26 cellular contexts compared by ENCODE assay signal in the genomic region with DNA sequence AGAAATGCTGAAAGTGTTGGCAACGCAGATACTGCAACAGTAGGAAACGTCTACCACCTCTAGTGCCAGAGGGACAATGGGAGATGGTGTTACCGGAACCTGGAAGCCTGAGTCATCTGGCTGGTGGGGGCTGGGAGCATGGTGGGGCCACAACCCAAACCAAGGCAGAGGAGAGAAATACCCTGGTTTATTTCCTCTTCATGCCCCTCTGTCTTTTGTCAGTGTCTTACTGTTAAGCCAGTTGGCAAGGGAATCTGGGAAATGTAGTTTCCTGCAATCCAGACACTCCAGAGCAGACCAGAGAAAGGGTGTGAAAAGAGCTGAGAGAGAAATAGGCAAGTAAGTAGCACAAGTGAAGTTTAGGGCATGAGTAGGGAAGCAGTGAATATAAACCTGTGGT. TPM values are rescaled to one million over a fixed set of nuclear protein-coding genes. Genes with fewer than 3 reads are reported as not detected.
DNase-seq lines count a peak whose midpoint lies in the region; ATAC-seq, FAIRE-seq and TF ChIP-seq lines count a peak whose summit lies in the region.
"Had no signal": no experiment of that assay in that cellular context is flagged by ENCODE, and none has a peak within 500 bp of the region (broad histone marks: within the 10 kb centered on the region; RNA-seq: fewer than 3 reads in every experiment).

No MANE protein-coding gene starts in this region.

- H3K27ac ChIP-seq in A549 (no peak overlapping the region), GM23338 (ENCODE audit: low read depth) (no peak overlapping the region)
- H3K27ac ChIP-seq: BLaER1 treated with 17β-estradiol and CSF1 and Interleukin-3, amounts not matched to agents 10 nM and 100 nM; KMS-11; Peyer's patch; SK-N-MC had no signal

- no peak overlapping the region for H2AFZ ChIP-seq in GM23338

- 0 out of 2 replicates have a peak, but pooled peaks cover 2% of the 10 kb centered on the region for H3K9me2 ChIP-seq in GM23338 (ENCODE audit: insufficient read depth)

- no peaks in the 10 kb centered on the region; the same call in 2 of the 3 replicates for H3K4me1 Mint-ChIP-seq in GM23338

- H3K9me3 Mint-ChIP-seq in GM23338 = no peaks in the 10 kb centered on the region
- H3K9me3 Mint-ChIP-seq: CD8-positive, alpha-beta T cell had no signal

- DNase-seq in A549 (ENCODE audit: low read depth in 1 of 2, low spot score in 1 of 2) = no peak
- peak; percentile 40 for DNase-seq in GM23338 (ENCODE audit: low spot score)
- DNase-seq in dermis blood vessel endothelial cell = peak; percentile 48
- peak; percentile 33 to 74 for DNase-seq in lung microvascular endothelial cell (ENCODE audit: low read depth in 2 of 2)
- no peak for DNase-seq in stimulated activated CD4-positive, alpha-beta T cell treated with anti-CD3 and anti-CD28 coated beads, Interleukin-4, amount 100 ng/mL, for 4 hours
- DNase-seq in cortex of kidney (lab: John Stamatoyannopoulos, UW) = no peak
- DNase-seq: AML-193; Caco-2; CD8-positive, alpha-beta T cell; EL; GF-D8; H7; IMR-90; MM.1S; NCI-H2029; NCI-H446 treated with DMSO at 0.1 percent for 48 hours; NCI-H526; NCI-H82; Peyer's patch; SIG-M5; SW 1271 had no signal

- no peak overlapping the region for H3K4me3 Mint-ChIP-seq in GM23338
- H3K4me3 Mint-ChIP-seq: CD8-positive, alpha-beta T cell had no signal

- no peak for TF ChIP-seq POLR2A in A549 (IDR thresholded peaks at IDR 0.05; ENCODE audit: low read length)

- H3K4me3 ChIP-seq in A549 (no peak overlapping the region), GM23338 (no peak overlapping the region)
- H3K4me3 ChIP-seq: BLaER1 treated with 17β-estradiol and CSF1 and Interleukin-3, amounts not matched to agents 10 nM and 100 nM; Peyer's patch; SK-N-MC had no signal

- no peak for FAIRE-seq in A549 (lab: Jason Lieb, UNC)
- FAIRE-seq: GM12892 had no signal

- WGBS in A549 (ENCODE audit: missing lambda C conversion rate) = 79% methylated on average over 3 of the region's 3 CpGs

- H3K4me1 ChIP-seq in A549 (no peaks in the 10 kb centered on the region), GM23338 (ENCODE audit: insufficient read depth) (no peaks in the 10 kb centered on the region)
- H3K4me1 ChIP-seq: BLaER1 treated with 17β-estradiol and CSF1 and Interleukin-3, amounts not matched to agents 10 nM and 100 nM; Caco-2; Peyer's patch had no signal

- peaks cover 18% of the 10 kb centered on the region for H3K36me3 Mint-ChIP-seq in GM23338 (ENCODE audit: low read depth)

- H3K4me2 ChIP-seq in A549 (no peak overlapping the region), GM23338 (no peak overlapping the region)
- H3K4me2 ChIP-seq: BLaER1 treated with 17β-estradiol and CSF1 and Interleukin-3, amounts not matched to agents 10 nM and 100 nM; KMS-11 had no signal

- POLR2A ChIA-PET in A549 (lab: Yijun Ruan, JAX) = interaction anchor here (0.8 kb wide), 1 partner anchor 15 kb away, joined by 3 read pairs; the partner anchor contains the start of gene DNTTIP2

- no peak for TF ChIP-seq RAD21 in A549 (conservative IDR thresholded peaks at IDR 0.05 in 1 of 2, IDR thresholded peaks at IDR 0.05 in 1 of 2)

- no peaks in the 10 kb centered on the region for H3K27me3 ChIP-seq in GM23338 (ENCODE audit: insufficient read depth)
- H3K27me3 ChIP-seq: BLaER1 treated with 17β-estradiol and CSF1 and Interleukin-3, amounts not matched to agents 10 nM and 100 nM; Peyer's patch had no signal

- TF ChIP-seq CTCF in A549 (IDR thresholded peaks at IDR 0.05) (no peak), GM23338 (conservative IDR thresholded peaks at IDR 0.05; ENCODE audit: low read depth in 2 of 2) (no peak)

- H3K27me3 Mint-ChIP-seq in GM23338 (ENCODE audit: insufficient read depth, low read depth, poor library complexity) = no peaks in the 10 kb centered on the region

- no peaks in the 10 kb centered on the region for H4K20me1 ChIP-seq in GM23338 (replicated peaks; ENCODE audit: insufficient read depth)

- CTCF ChIA-PET in A549 (lab: Yijun Ruan, JAX) = interaction anchor here (0.9 kb wide), 1 partner anchor 11 kb away, joined by 3 read pairs; no protein-coding TSS in a partner anchor

- ATAC-seq in A549 = peak; percentile 38 to 46; a peak in 4 of 6 replicates
- peak; percentile 58 for ATAC-seq in GM23338
- no peak for ATAC-seq in GM21381 (IDR thresholded peaks at IDR 0.05; ENCODE audit: unreplicated experiment)
- ATAC-seq: CD8-positive, alpha-beta T cell had no signal

- H3K27ac Mint-ChIP-seq in GM23338 = no peak overlapping the region
- H3K27ac Mint-ChIP-seq: CD8-positive, alpha-beta T cell had no signal

- TF ChIP-seq EP300 in A549 (IDR thresholded peaks at IDR 0.05) = no peak

- peaks cover 3% of the 10 kb centered on the region; the same call in 1 of the 2 replicates for H3K36me3 ChIP-seq in GM23338 (ENCODE audit: insufficient read depth)

- no peaks in the 10 kb centered on the region for H3K79me2 ChIP-seq in GM23338 (replicated peaks; ENCODE audit: insufficient read depth)

- H3K9me3 ChIP-seq in A549 = no peaks in the 10 kb centered on the region
- H3K9me3 ChIP-seq: BLaER1 treated with 17β-estradiol and CSF1 and Interleukin-3, amounts not matched to agents 10 nM and 100 nM; Caco-2; Peyer's patch had no signal

- H3F3A ChIP-seq in GM23338 (replicated peaks; ENCODE audit: low read depth) = no peaks in the 10 kb centered on the region

TF ChIP-seq in A549, 52 proteins besides CTCF, POLR2A, EP300 and RAD21:
- no peak for TF ChIP-seq HOXB13 (CRISPR knock-in tag; IDR thresholded peaks at IDR 0.05; ENCODE audit: low read depth)
- no peak for TF ChIP-seq FOSB (CRISPR knock-in tag; IDR thresholded peaks at IDR 0.05)
- no peak for TF ChIP-seq CHD4 (IDR thresholded peaks at IDR 0.05; ENCODE audit: borderline replicate concordance)
- TF ChIP-seq TP53 (CRISPR knock-in tag; IDR thresholded peaks at IDR 0.05) = no peak

TF ChIP-seq in GM23338, 12 proteins besides CTCF, POLR2A, EP300 and RAD21 (continues in another document):
- no peak for TF ChIP-seq EZH2phosphoT487 (IDR thresholded peaks at IDR 0.05; ENCODE audit: unreplicated experiment)
- TF ChIP-seq, protein P1, sequence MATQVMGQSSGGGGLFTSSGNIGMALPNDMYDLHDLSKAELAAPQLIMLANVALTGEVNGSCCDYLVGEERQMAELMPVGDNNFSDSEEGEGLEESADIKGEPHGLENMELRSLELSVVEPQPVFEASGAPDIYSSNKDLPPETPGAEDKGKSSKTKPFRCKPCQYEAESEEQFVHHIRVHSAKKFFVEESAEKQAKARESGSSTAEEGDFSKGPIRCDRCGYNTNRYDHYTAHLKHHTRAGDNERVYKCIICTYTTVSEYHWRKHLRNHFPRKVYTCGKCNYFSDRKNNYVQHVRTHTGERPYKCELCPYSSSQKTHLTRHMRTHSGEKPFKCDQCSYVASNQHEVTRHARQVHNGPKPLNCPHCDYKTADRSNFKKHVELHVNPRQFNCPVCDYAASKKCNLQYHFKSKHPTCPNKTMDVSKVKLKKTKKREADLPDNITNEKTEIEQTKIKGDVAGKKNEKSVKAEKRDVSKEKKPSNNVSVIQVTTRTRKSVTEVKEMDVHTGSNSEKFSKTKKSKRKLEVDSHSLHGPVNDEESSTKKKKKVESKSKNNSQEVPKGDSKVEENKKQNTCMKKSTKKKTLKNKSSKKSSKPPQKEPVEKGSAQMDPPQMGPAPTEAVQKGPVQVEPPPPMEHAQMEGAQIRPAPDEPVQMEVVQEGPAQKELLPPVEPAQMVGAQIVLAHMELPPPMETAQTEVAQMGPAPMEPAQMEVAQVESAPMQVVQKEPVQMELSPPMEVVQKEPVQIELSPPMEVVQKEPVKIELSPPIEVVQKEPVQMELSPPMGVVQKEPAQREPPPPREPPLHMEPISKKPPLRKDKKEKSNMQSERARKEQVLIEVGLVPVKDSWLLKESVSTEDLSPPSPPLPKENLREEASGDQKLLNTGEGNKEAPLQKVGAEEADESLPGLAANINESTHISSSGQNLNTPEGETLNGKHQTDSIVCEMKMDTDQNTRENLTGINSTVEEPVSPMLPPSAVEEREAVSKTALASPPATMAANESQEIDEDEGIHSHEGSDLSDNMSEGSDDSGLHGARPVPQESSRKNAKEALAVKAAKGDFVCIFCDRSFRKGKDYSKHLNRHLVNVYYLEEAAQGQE (IDR thresholded peaks at IDR 0.05; ENCODE audit: unreplicated experiment) = no peak
- TF ChIP-seq STAT1 (IDR thresholded peaks at IDR 0.05; ENCODE audit: unreplicated experiment) = no peak
- no peak for TF ChIP-seq EZH2 (IDR thresholded peaks at IDR 0.05; ENCODE audit: low read depth, unreplicated experiment)
- TF ChIP-seq, protein P2, sequence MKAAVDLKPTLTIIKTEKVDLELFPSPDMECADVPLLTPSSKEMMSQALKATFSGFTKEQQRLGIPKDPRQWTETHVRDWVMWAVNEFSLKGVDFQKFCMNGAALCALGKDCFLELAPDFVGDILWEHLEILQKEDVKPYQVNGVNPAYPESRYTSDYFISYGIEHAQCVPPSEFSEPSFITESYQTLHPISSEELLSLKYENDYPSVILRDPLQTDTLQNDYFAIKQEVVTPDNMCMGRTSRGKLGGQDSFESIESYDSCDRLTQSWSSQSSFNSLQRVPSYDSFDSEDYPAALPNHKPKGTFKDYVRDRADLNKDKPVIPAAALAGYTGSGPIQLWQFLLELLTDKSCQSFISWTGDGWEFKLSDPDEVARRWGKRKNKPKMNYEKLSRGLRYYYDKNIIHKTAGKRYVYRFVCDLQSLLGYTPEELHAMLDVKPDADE (IDR thresholded peaks at IDR 0.05) = no peak
- TF ChIP-seq NANOG (IDR thresholded peaks at IDR 0.05; ENCODE audit: borderline replicate concordance) = no peak
- no peak for TF ChIP-seq CREB1 (CRISPR knock-in tag; IDR thresholded peaks at IDR 0.05; ENCODE audit: low read depth)

RNA-seq across cellular contexts. Expression of gene DNTTIP2, which starts 14.8 kb away (rescaled TPM):
- polyA plus RNA-seq in A549 (2011; rRNA removed) = 41.5 and 45.7 TPM in 2 replicates
- 5.4 and 7.7 TPM in 2 replicates for polyA plus RNA-seq in A549 (2012; cell fraction: cytosol; rRNA removed)
- polyA plus RNA-seq in A549 (2012; cell fraction: nucleus; rRNA removed) = 7.1 and 7.9 TPM in 2 replicates
- polyA plus RNA-seq in A549 (2017; fragmentation: RNase III; extraction: RNeasy Plus Mini Kit Qiagen cat#74134 plus additional on column Dnase treatment) = 39.1 to 42.0 TPM (median 40.6 TPM) in 3 replicates
- polyA minus RNA-seq in A549 (2011; rRNA and poly(A)+ RNA removed) = 18.8 and 19.2 TPM in 2 replicates
- total RNA-seq in GM23338 (2014; rRNA removed; shearing (Covaris generic)) = 48.1 and 55.5 TPM in 2 replicates
- 80.2 and 91.3 TPM in 2 replicates for polyA plus RNA-seq in GM23338 (2016; fragmentation: Nextera tagmentation; extraction: Ambion mirVana)
- 33.2 and 40.4 TPM in 2 replicates for total RNA-seq in dermis blood vessel endothelial cell
- total RNA-seq in lung microvascular endothelial cell = 8.5 and 13.5 TPM in 2 replicates

RNA-seq across cellular contexts. Expression of gene GCLM, which starts 45.1 kb away (rescaled TPM):
- polyA plus RNA-seq in A549 (2011; rRNA removed) = 160 and 163 TPM in 2 replicates
- polyA plus RNA-seq in A549 (2012; cell fraction: cytosol; rRNA removed) = 41.0 and 50.0 TPM in 2 replicates
- polyA plus RNA-seq in A549 (2012; cell fraction: nucleus; rRNA removed) = 15.8 and 16.0 TPM in 2 replicates
- 90.2 to 100 TPM (median 92.3 TPM) in 3 replicates for polyA plus RNA-seq in A549 (2017; fragmentation: RNase III; extraction: RNeasy Plus Mini Kit Qiagen cat#74134 plus additional on column Dnase treatment)
- polyA minus RNA-seq in A549 (2011; rRNA and poly(A)+ RNA removed) = 63.5 and 66.8 TPM in 2 replicates
- 11.7 and 12.8 TPM in 2 replicates for total RNA-seq in GM23338 (2014; rRNA removed; shearing (Covaris generic))
- polyA plus RNA-seq in GM23338 (2016; fragmentation: Nextera tagmentation; extraction: Ambion mirVana) = 10.0 and 10.4 TPM in 2 replicates
- total RNA-seq in dermis blood vessel endothelial cell = 19.4 and 33.7 TPM in 2 replicates
- total RNA-seq in lung microvascular endothelial cell = 7.5 and 9.8 TPM in 2 replicates

Comparison
In these comparisons a context has a peak if more than half of its experiments do, and no peak if none do; other contexts are left out.
1. DNase-seq: peak in GM23338 (single experiment), dermis blood vessel endothelial cell (single experiment) and lung microvascular endothelial cell (2 of 2); none in A549 (0 of 2), stimulated activated CD4-positive, alpha-beta T cell treated with anti-CD3 and anti-CD28 coated beads, Interleukin-4, amount 100 ng/mL, for 4 hours (0 of 2) and cortex of kidney (single experiment).